11 cellular contexts compared by ENCODE assay signal in the genomic region with DNA sequence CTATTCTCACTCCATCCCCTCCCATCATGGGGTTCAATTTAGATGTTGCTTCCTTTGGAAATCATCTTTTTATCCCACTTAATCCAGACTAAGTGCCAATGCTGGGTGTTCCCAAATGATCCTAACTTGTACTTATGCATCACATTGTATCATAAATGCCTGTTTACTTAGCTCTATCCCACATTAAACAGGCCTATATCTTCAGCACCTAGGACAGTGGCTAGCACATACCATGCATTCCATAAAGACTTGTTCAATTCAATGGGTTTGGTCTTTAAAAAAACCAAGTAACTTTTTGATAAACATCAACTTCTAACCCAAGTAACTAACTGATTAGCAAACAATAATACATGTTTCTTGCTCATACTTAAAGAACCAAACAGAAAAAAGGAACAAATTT.
DNase-seq lines count a peak whose midpoint lies in the region; ATAC-seq lines count a peak whose summit lies in the region.
"Had no signal": no experiment of that assay in that cellular context is flagged by ENCODE, and none has a peak within 500 bp of the region (broad histone marks: within the 10 kb centered on the region; RNA-seq: fewer than 3 reads in every experiment).

No MANE protein-coding gene starts in this region.

- ATAC-seq in GM18907 (IDR thresholded peaks at IDR 0.05; ENCODE audit: unreplicated experiment) = no peak

- in situ Hi-C loops in T47D (cut with HindIII; ENCODE audit: low pct_unique_long_range_greater_than_20kb, low sequenced_read_pairs) = no loop called here

- DNase-seq in ELR (ENCODE audit: low read depth) = peak; percentile 50
- peak; percentile 12 for DNase-seq in LoVo (ENCODE audit: low spot score)
- DNase-seq in T47D (ENCODE audit: low read depth in 1 of 2, low spot score in 1 of 2) = peak; percentile 26 to 84
- DNase-seq in left kidney (ENCODE audit: low read depth, low spot score) = peak; percentile 60
- no peak for DNase-seq in NK-92 treated with Interleukin-12 subunit alpha and Interleukin-12 subunit beta, amount 100 ng/mL, for 24 hours (lab: John Stamatoyannopoulos, UW)
- no peak for DNase-seq in NCI-H2081 (lab: John Stamatoyannopoulos, UW)
- no peak for DNase-seq in Kasumi-1 (lab: John Stamatoyannopoulos, UW)
- DNase-seq: activated naive CD8-positive, alpha-beta T cell treated with anti-CD3 and anti-CD28 coated beads, Interleukin-2, amount 10 ng/mL, durations not matched to agents 7 days and 5 days; islet precursor cell; stimulated activated CD4-positive, alpha-beta T cell treated with anti-CD3 and anti-CD28 coated beads, Interleukin-2, amount 100 ng/mL, for 48 hours had no signal

Comparison
In these comparisons a context has a peak if more than half of its experiments do, and no peak if none do; other contexts are left out.
1. DNase-seq: peak in ELR (single experiment), LoVo (single experiment), T47D (2 of 2) and left kidney (single experiment); none in NK-92 treated with Interleukin-12 subunit alpha and Interleukin-12 subunit beta, amount 100 ng/mL, for 24 hours (single experiment), NCI-H2081 (0 of 2) and Kasumi-1 (0 of 2).